Comparison of ENCODE assay signal across 27 cellular contexts in genomic region chr1:47399138-47399840, GRCh38. TPM values are rescaled to one million over a fixed set of nuclear protein-coding genes. Genes with fewer than 3 reads are reported as not detected.
DNase-seq lines count a peak whose midpoint lies in the region; ATAC-seq and TF ChIP-seq lines count a peak whose summit lies in the region.
"Had no signal": no experiment of that assay in that cellular context is flagged by ENCODE, and none has a peak within 500 bp of the region (broad histone marks: within the 10 kb centered on the region; RNA-seq: fewer than 3 reads in every experiment).

No MANE protein-coding gene starts in this region.

- peaks cover 4% of the 10 kb centered on the region for H3K4me1 Mint-ChIP-seq in activated B cell treated with CpG ODN at 0.5 μM for 24 hours
- peaks cover 2 to 6% of the 10 kb centered on the region in 2 donors for H3K4me1 Mint-ChIP-seq in stimulated activated naive B cell treated with anti-CD40 and anti-IgM and Interleukin-4, amounts not matched to agents 10 μg/mL and 1 μg/mL and 100 μg/mL, for 72 hours
- H3K4me1 Mint-ChIP-seq: CD4-positive, CD25-positive, alpha-beta regulatory T cell had no signal

- DNase-seq in activated B cell treated with CpG ODN at 0.5 μM for 24 hours (no peak), Kasumi-1 (lab: John Stamatoyannopoulos, UW) (no peak), GM13977 (ENCODE audit: low spot score) (no peak), cortex of kidney (lab: John Stamatoyannopoulos, UW) (no peak)
- DNase-seq in stimulated activated naive B cell treated with anti-CD40 and anti-IgM and Interleukin-4, amounts not matched to agents 10 μg/mL and 1 μg/mL and 100 μg/mL, for 72 hours = peak; percentile 8
- DNase-seq: BE2C; CD4-positive, CD25-positive, alpha-beta regulatory T cell; COR-L47; DMS153; GDM1; H7; MM.1S; NCI-H1105 treated with DMSO at 0.1 percent for 48 hours; NCI-H1694; NCI-H2107; NCI-H2227 treated with DMSO at 0.1 percent for 48 hours; NCI-H510A treated with DMSO at 0.1 percent for 48 hours; NCI-H774; OCI-M1; RPMI8226; SHP77 treated with DMSO at 0.1 percent for 48 hours; SK-N-SH had no signal

- TF ChIP-seq CTCF in activated B cell treated with CpG ODN at 0.5 μM for 24 hours (IDR thresholded peaks at IDR 0.05) = no peak
- no peak for TF ChIP-seq CTCF in GM13977 (IDR thresholded peaks at IDR 0.05; ENCODE audit: extremely low read depth, insufficient read depth, missing control alignments)

- no peak overlapping the region for H3K4me3 Mint-ChIP-seq in activated B cell treated with CpG ODN at 0.5 μM for 24 hours
- H3K4me3 Mint-ChIP-seq in stimulated activated naive B cell treated with anti-CD40 and anti-IgM and Interleukin-4, amounts not matched to agents 10 μg/mL and 1 μg/mL and 100 μg/mL, for 72 hours = no peak overlapping the region
- H3K4me3 Mint-ChIP-seq: CD4-positive, CD25-positive, alpha-beta regulatory T cell; T-helper 2 cell treated with Interferon-gamma antibody and Interleukin-4, amounts not matched to agents 5 μg/mL and 100 μg/mL, for 36 hours had no signal

- H3K27ac Mint-ChIP-seq in activated B cell treated with CpG ODN at 0.5 μM for 24 hours = no peak overlapping the region
- H3K27ac Mint-ChIP-seq in stimulated activated naive B cell treated with anti-CD40 and anti-IgM and Interleukin-4, amounts not matched to agents 10 μg/mL and 1 μg/mL and 100 μg/mL, for 72 hours = no peak overlapping the region
- H3K27ac Mint-ChIP-seq: CD4-positive, CD25-positive, alpha-beta regulatory T cell; T-helper 2 cell treated with Interferon-gamma antibody and Interleukin-4, amounts not matched to agents 5 μg/mL and 100 μg/mL, for 36 hours had no signal

- no peaks in the 10 kb centered on the region for H3K9me3 Mint-ChIP-seq in activated B cell treated with CpG ODN at 0.5 μM for 24 hours
- no peaks in the 10 kb centered on the region for H3K9me3 Mint-ChIP-seq in stimulated activated naive B cell treated with anti-CD40 and anti-IgM and Interleukin-4, amounts not matched to agents 10 μg/mL and 1 μg/mL and 100 μg/mL, for 72 hours
- H3K9me3 Mint-ChIP-seq: CD4-positive, CD25-positive, alpha-beta regulatory T cell; T-helper 2 cell treated with Interferon-gamma antibody and Interleukin-4, amounts not matched to agents 5 μg/mL and 100 μg/mL, for 36 hours had no signal

- peak; percentile 78 for ATAC-seq in GM18868 (IDR thresholded peaks at IDR 0.05; ENCODE audit: unreplicated experiment)
- peak; percentile 56 for ATAC-seq in HG03342 (IDR thresholded peaks at IDR 0.05; ENCODE audit: unreplicated experiment)
- ATAC-seq in activated B cell treated with CpG ODN at 0.5 μM for 24 hours (ENCODE audit: low read depth) = peak; percentile 42
- ATAC-seq in stimulated activated naive B cell treated with anti-CD40 and anti-IgM and Interleukin-4, amounts not matched to agents 10 μg/mL and 1 μg/mL and 100 μg/mL, for 72 hours (replicated peaks) = peak; percentile 95

- in situ Hi-C loops in GM13977 (cut with MboI; ENCODE audit: low pct_unique_long_range_greater_than_20kb, low sequenced_read_pairs, unreplicated experiment) = no loop called here

- POLR2A ChIA-PET in activated B cell treated with CpG ODN at 0.5 μM for 24 hours (lab: Charles Lee) = no interaction called here

- H3K36me3 Mint-ChIP-seq in activated B cell treated with CpG ODN at 0.5 μM for 24 hours (ENCODE audit: low read depth) = no peaks in the 10 kb centered on the region
- no peaks in the 10 kb centered on the region for H3K36me3 Mint-ChIP-seq in stimulated activated naive B cell treated with anti-CD40 and anti-IgM and Interleukin-4, amounts not matched to agents 10 μg/mL and 1 μg/mL and 100 μg/mL, for 72 hours
- H3K36me3 Mint-ChIP-seq: CD4-positive, CD25-positive, alpha-beta regulatory T cell had no signal

- CTCF ChIA-PET in activated B cell treated with CpG ODN at 0.5 μM for 24 hours (lab: Charles Lee) = no interaction called here

- intact Hi-C loops in activated B cell treated with CpG ODN at 0.5 μM for 24 hours (cut with micrococcal nuclease) = no loop called here

- peaks cover 28% of the 10 kb centered on the region for H3K27me3 Mint-ChIP-seq in activated B cell treated with CpG ODN at 0.5 μM for 24 hours
- H3K27me3 Mint-ChIP-seq in stimulated activated naive B cell treated with anti-CD40 and anti-IgM and Interleukin-4, amounts not matched to agents 10 μg/mL and 1 μg/mL and 100 μg/mL, for 72 hours = peaks cover 30 to 33% of the 10 kb centered on the region in 2 donors

RNA-seq across cellular contexts. Expression of gene FOXE3, which starts 16.8 kb away (rescaled TPM):
- total RNA-seq in activated B cell treated with CpG ODN at 0.5 μM for 24 hours = not detected in 2 replicates
- total RNA-seq: CD4-positive, CD25-positive, alpha-beta regulatory T cell; Daoy; LHCN-M2 had no signal

RNA-seq across cellular contexts. Expression of gene FOXD2, which starts 38.6 kb away (rescaled TPM):
- 0.10 and 0.20 TPM in 2 replicates for total RNA-seq in activated B cell treated with CpG ODN at 0.5 μM for 24 hours

Comparison
In these comparisons a context has a peak if more than half of its experiments do, and no peak if none do; other contexts are left out.
1. ATAC-seq: peak in every context shown above with its lines; median percentile 95 in stimulated activated naive B cell treated with anti-CD40 and anti-IgM and Interleukin-4, amounts not matched to agents 10 μg/mL and 1 μg/mL and 100 μg/mL, for 72 hours; 78 in GM18868; 56 in HG03342; 42 in activated B cell treated with CpG ODN at 0.5 μM for 24 hours.